In the genomic region with DNA sequence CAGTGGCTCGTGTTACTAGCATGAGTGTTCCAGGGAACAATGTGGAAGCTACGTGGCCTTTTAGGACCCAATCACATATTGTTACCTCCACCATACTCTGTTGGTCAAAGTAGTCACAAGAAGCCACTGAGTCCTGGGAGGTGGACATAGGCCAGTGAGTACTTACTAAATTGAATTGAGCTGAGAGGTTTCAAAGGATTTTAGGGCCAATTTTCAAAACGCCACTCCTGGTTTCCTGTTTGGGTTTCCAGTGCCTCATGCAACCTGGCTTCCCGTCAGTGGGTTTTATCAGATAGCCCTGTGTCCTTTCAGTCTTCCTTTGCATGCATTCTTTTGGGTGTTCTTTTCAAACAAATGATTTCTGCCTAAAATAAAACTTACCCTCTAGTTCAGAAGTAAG, we compare ENCODE assay signal across 1 cellular context.
TF ChIP-seq lines count a peak whose summit lies in the region.

No MANE protein-coding gene starts in this region.

TF ChIP-seq in HepG2, 621 proteins besides CTCF, POLR2A, EP300 and RAD21:
- no peak for TF ChIP-seq ARHGAP35 (CRISPR knock-in tag; IDR thresholded peaks at IDR 0.05; ENCODE audit: borderline replicate concordance)
- 0 out of 2 replicates have a peak, but pooled peaks have one; percentile 71 for TF ChIP-seq FOXO4 (CRISPR knock-in tag; conservative IDR thresholded peaks at IDR 0.05)
